Comparison of ENCODE assay signal across 2 cellular contexts in the genomic region with DNA sequence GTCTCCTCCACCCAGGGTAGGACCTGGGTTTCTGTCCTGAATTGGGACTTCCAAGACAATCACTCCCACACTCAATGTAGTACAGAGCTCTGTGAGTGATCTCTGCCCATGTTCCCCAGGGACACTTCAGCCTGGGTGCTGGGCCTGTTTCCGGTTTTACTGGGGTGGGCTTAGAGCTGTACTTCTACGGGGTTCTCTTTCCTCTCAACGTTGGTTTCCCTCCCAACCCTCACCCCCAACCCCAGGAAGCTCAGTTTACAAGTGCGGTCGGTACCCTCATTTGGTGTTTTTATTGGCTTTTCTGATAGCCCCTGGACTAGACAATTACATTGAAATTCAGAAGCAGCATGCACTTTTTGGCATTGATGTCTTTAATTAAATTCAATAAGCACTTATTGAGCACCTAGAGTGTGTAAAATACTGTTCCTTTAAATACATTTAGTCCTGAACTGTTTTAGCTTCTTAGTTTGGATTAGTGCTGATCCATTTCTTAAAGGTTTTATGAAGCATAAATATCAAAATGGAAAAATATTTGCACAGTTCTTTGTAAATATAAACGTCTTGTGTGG.
TF ChIP-seq lines count a peak whose summit lies in the region.

No MANE protein-coding gene starts in this region.

TF ChIP-seq in HEK293, 187 proteins besides CTCF, POLR2A, EP300 and RAD21 (continued from another document):
- TF ChIP-seq KLF8 (tag by site-specific recombination; IDR thresholded peaks at IDR 0.05) (no peak), ZNF335 (tag by site-specific recombination; conservative IDR thresholded peaks at IDR 0.05) (0 out of 2 replicates have a peak, but pooled peaks have one; percentile 52)

TF ChIP-seq in GM12878, 131 proteins besides CTCF, POLR2A, EP300 and RAD21 (continued from another document):
- peak; percentile 67; the same call in 1 of the 2 replicates for TF ChIP-seq DPF2 (IDR thresholded peaks at IDR 0.05)
- no peak for TF ChIP-seq YY1 (IDR thresholded peaks at IDR 0.05; ENCODE audit: low read depth, low read length)
- TF ChIP-seq, protein P1, sequence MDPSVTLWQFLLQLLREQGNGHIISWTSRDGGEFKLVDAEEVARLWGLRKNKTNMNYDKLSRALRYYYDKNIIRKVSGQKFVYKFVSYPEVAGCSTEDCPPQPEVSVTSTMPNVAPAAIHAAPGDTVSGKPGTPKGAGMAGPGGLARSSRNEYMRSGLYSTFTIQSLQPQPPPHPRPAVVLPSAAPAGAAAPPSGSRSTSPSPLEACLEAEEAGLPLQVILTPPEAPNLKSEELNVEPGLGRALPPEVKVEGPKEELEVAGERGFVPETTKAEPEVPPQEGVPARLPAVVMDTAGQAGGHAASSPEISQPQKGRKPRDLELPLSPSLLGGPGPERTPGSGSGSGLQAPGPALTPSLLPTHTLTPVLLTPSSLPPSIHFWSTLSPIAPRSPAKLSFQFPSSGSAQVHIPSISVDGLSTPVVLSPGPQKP (IDR thresholded peaks at IDR 0.05; ENCODE audit: low read depth, low read length), result 0 out of 2 replicates have a peak, but pooled peaks have one; percentile 4
- peak; percentile 22; the same call in 1 of the 2 replicates for TF ChIP-seq NBN (IDR thresholded peaks at IDR 0.05)
- no peak for TF ChIP-seq TBL1XR1 (IDR thresholded peaks at IDR 0.05; ENCODE audit: low read depth, low read length)
- TF ChIP-seq BMI1 (IDR thresholded peaks at IDR 0.05; ENCODE audit: borderline replicate concordance), result 0 out of 2 replicates have a peak, but pooled peaks have one; percentile 12
- peak in 1 of 2 experiments; percentile 8; a peak in 1 of 4 replicates for TF ChIP-seq IKZF2 (IDR thresholded peaks at IDR 0.05)
- TF ChIP-seq, protein P2, sequence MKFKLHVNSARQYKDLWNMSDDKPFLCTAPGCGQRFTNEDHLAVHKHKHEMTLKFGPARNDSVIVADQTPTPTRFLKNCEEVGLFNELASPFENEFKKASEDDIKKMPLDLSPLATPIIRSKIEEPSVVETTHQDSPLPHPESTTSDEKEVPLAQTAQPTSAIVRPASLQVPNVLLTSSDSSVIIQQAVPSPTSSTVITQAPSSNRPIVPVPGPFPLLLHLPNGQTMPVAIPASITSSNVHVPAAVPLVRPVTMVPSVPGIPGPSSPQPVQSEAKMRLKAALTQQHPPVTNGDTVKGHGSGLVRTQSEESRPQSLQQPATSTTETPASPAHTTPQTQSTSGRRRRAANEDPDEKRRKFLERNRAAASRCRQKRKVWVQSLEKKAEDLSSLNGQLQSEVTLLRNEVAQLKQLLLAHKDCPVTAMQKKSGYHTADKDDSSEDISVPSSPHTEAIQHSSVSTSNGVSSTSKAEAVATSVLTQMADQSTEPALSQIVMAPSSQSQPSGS (IDR thresholded peaks at IDR 0.05; ENCODE audit: low read length), result 0 out of 2 replicates have a peak, but pooled peaks have one; percentile 14
- no peak for TF ChIP-seq CBFB (IDR thresholded peaks at IDR 0.05; ENCODE audit: low read depth)
- TF ChIP-seq MEF2B (IDR thresholded peaks at IDR 0.05; ENCODE audit: partially characterized antibody, poor library complexity, severe bottlenecking), result peak; percentile 93
